Comparison of ENCODE assay signal across 8 cellular contexts in genomic region chr19:38374332-38375097, GRCh38. TPM values are rescaled to one million over a fixed set of nuclear protein-coding genes. Genes with fewer than 3 reads are reported as not detected.
DNase-seq lines count a peak whose midpoint lies in the region; ATAC-seq and TF ChIP-seq lines count a peak whose summit lies in the region.

Gene PSMD8 (plus strand): TSS chr19:38374571. CDS start chr19:38374602, 31 bp downstream.

- peak; percentile 14 for TF ChIP-seq CTCF in fibroblast of pulmonary artery (IDR thresholded peaks at IDR 0.05; ENCODE audit: low read length, missing control alignments)

- peaks cover 12% of the 10 kb centered on the region for H3K36me3 ChIP-seq in H7 (replicated peaks; ENCODE audit: control insufficient read depth, insufficient read depth, low read length)

- peak within 1 kb of the TSS; percentile 99 for H3K4me3 Mint-ChIP-seq in natural killer cell treated with Interleukin-12 subunit alpha and Interleukin-12 subunit beta and Interleukin-15 and Interleukin-18, amount 100 ng/mL, for 72 hours

- H3K4me1 Mint-ChIP-seq in natural killer cell treated with Interleukin-12 subunit alpha and Interleukin-12 subunit beta and Interleukin-15 and Interleukin-18, amount 100 ng/mL, for 72 hours (ENCODE audit: low read depth in 2 of 2): peaks cover 30 to 33% of the 10 kb centered on the region in 2 donors

- H3K4me3 ChIP-seq in H7 (ENCODE audit: insufficient read depth, low read depth, low read length) (peak within 1 kb of the TSS; percentile 93), fibroblast of pulmonary artery (replicated peaks; ENCODE audit: low read depth, low read length) (peak within 1 kb of the TSS; percentile 78)

- H3K27me3 Mint-ChIP-seq in natural killer cell treated with Interleukin-12 subunit alpha and Interleukin-12 subunit beta and Interleukin-15 and Interleukin-18, amount 100 ng/mL, for 72 hours: peaks cover 4 to 7% of the 10 kb centered on the region in 2 donors

- peak; percentile 99 for ATAC-seq in natural killer cell treated with Interleukin-12 subunit alpha and Interleukin-12 subunit beta and Interleukin-15 and Interleukin-18, amount 100 ng/mL, for 72 hours
- peak; percentile 99 for ATAC-seq in stimulated activated naive CD8-positive, alpha-beta T cell treated with anti-CD3 and anti-CD28 coated beads, Interleukin-15, Interleukin-2, amounts not matched to agents 100 U/mL and 50 U/mL, for 24 hours

- peak within 1 kb of the TSS; percentile 95 to 98 for H3K27ac Mint-ChIP-seq in natural killer cell treated with Interleukin-12 subunit alpha and Interleukin-12 subunit beta and Interleukin-15 and Interleukin-18, amount 100 ng/mL, for 72 hours

- peak; percentile 100 for DNase-seq in G401 (ENCODE audit: low spot score)
- DNase-seq in H7: peak; percentile 99
- peak; percentile 99 for DNase-seq in M059J (ENCODE audit: low read depth)
- DNase-seq in SHP77 (lab: John Stamatoyannopoulos, UW): peak; percentile 100
- DNase-seq in activated effector memory CD4-positive, alpha-beta T cell treated with Interleukin-2 at 50 U/mL for 16 hours: peak; percentile 98
- peak; percentile 98 for DNase-seq in fibroblast of pulmonary artery (ENCODE audit: low read depth)
- peak; percentile 99 for DNase-seq in natural killer cell treated with Interleukin-12 subunit alpha and Interleukin-12 subunit beta and Interleukin-15 and Interleukin-18, amount 100 ng/mL, for 72 hours (ENCODE audit: low spot score)
- peak; percentile 98 for DNase-seq in stimulated activated naive CD8-positive, alpha-beta T cell treated with anti-CD3 and anti-CD28 coated beads, Interleukin-15, Interleukin-2, amounts not matched to agents 100 U/mL and 50 U/mL, for 24 hours

- in situ Hi-C loops in G401 (cut with HindIII; ENCODE audit: low sequenced_read_pairs): no loop called here

- no peaks in the 10 kb centered on the region; the same call in 1 of the 2 replicates for H3K27me3 ChIP-seq in H7 (ENCODE audit: control insufficient read depth, insufficient read depth, low read length)

- peaks cover 9% of the 10 kb centered on the region for H3K36me3 Mint-ChIP-seq in natural killer cell treated with Interleukin-12 subunit alpha and Interleukin-12 subunit beta and Interleukin-15 and Interleukin-18, amount 100 ng/mL, for 72 hours

- no peaks in the 10 kb centered on the region for H3K9me3 Mint-ChIP-seq in natural killer cell treated with Interleukin-12 subunit alpha and Interleukin-12 subunit beta and Interleukin-15 and Interleukin-18, amount 100 ng/mL, for 72 hours

RNA-seq across cellular contexts. Expression of gene PSMD8, which starts in this region (rescaled TPM):
- total RNA-seq in G401 (2014; rRNA removed; shearing (Covaris generic)): 518 and 528 TPM in 2 replicates
- total RNA-seq in H7 (2014; rRNA removed; shearing (Covaris generic)): 229 and 270 TPM in 2 replicates
- 342 and 489 TPM in 2 replicates for total RNA-seq in M059J (2014; rRNA removed; shearing (Covaris generic))
- total RNA-seq in natural killer cell treated with Interleukin-12 subunit alpha and Interleukin-12 subunit beta and Interleukin-15 and Interleukin-18, amount 100 ng/mL, for 72 hours: 100 to 1,000 TPM; 133 to 252 TPM

Comparison
In these comparisons a context has a peak if more than half of its experiments do, and no peak if none do; other contexts are left out.
1. Peak in every context shown above with its lines: DNase-seq, ATAC-seq and H3K4me3 ChIP-seq.